ENCODE assay signal across 26 cellular contexts in the genomic region with DNA sequence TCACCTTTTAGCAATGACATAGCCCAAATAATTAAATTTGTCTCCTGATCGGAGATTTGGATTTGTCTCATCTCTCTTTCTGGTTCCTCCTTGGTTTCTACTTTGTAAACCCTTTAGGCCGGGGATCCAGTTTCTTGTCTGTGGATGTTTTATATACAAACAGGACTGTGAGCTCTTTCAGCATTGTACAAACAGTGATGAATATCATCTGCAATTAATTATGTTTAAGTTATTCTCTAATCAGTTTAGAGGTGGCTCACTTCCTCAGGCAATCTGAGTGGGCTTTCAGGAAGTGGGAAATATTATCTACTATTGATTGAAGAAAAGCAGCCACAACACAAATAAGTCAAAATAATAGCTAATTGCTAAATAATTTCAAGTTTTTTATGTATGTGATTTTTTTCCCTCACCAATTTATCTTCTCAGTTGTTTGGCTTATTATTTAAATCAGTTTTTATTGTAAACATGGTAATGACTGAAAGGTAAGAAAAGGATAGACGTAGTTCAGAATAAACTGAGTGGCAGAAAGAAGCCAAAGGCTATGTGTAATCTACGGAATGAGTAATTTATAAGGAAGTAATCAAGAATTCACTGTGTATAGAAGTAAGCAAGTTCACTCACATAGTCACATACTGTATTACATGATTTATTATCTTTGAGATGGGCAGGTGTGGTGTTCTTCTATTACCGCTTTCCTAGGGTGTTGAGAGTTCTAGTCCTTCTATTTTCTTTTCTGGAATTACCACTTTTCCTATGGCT. TPM values are rescaled to one million over a fixed set of nuclear protein-coding genes. Genes with fewer than 3 reads are reported as not detected.
A peak's percentile ranks its signal among the peaks of the same experiment; 100 is the strongest.
DNase-seq lines count a peak whose midpoint lies in the region; ATAC-seq and TF ChIP-seq lines count a peak whose summit lies in the region.
"Had no signal": no experiment of that assay in that cellular context is flagged by ENCODE, and none has a peak within 500 bp of the region (broad histone marks: within the 10 kb centered on the region; RNA-seq: fewer than 3 reads in every experiment).

No MANE protein-coding gene starts in this region.

- H3K4me1 ChIP-seq in body of pancreas (peaks cover 49% of the 10 kb centered on the region), GM23338 (ENCODE audit: insufficient read depth) (0 out of 2 replicates have a peak, but pooled peaks cover 4% of the 10 kb centered on the region)

- H3K9me3 Mint-ChIP-seq in memory B cell (no peaks in the 10 kb centered on the region), GM23338 (no peaks in the 10 kb centered on the region)
- H3K9me3 Mint-ChIP-seq: activated CD4-positive, alpha-beta T cell treated with anti-CD3 and anti-CD28 coated beads, Interleukin-2, amount 10 ng/mL, durations not matched to agents 24 days and 14 days; activated T-cell treated with anti-CD3 and anti-CD28 coated beads, Interleukin-2, amount 50 U/mL, for 4 hours; immature natural killer cell; nephron had no signal

- 65% methylated on average over 5 of the region's 5 CpGs for WGBS in body of pancreas, 2 donors

- no peak overlapping the region for H2AFZ ChIP-seq in GM23338

- H3K27ac Mint-ChIP-seq in memory B cell, result peak overlapping the region; percentile 26
- H3K27ac Mint-ChIP-seq in GM23338, result no peak overlapping the region
- H3K27ac Mint-ChIP-seq: activated CD4-positive, alpha-beta T cell treated with anti-CD3 and anti-CD28 coated beads, Interleukin-2, amount 10 ng/mL, durations not matched to agents 24 days and 14 days; nephron had no signal

- no peaks in the 10 kb centered on the region for H3K9me2 ChIP-seq in GM23338 (ENCODE audit: insufficient read depth)

- H3K27me3 ChIP-seq in body of pancreas (no peaks in the 10 kb centered on the region), GM23338 (ENCODE audit: insufficient read depth) (no peaks in the 10 kb centered on the region)
- H3K27me3 ChIP-seq: cardiac muscle cell, spleen, transverse colon had no signal

- TF ChIP-seq CTCF in AG09319 (IDR thresholded peaks at IDR 0.05; ENCODE audit: low read depth, low read length) (no peak), body of pancreas (IDR thresholded peaks at IDR 0.05) (no peak), GM23338 (conservative IDR thresholded peaks at IDR 0.05; ENCODE audit: low read depth in 2 of 2) (no peak)

- H3K27me3 Mint-ChIP-seq in memory B cell (no peaks in the 10 kb centered on the region), GM23338 (ENCODE audit: insufficient read depth, low read depth, poor library complexity) (no peaks in the 10 kb centered on the region)
- H3K27me3 Mint-ChIP-seq: activated CD4-positive, alpha-beta T cell treated with anti-CD3 and anti-CD28 coated beads, Interleukin-2, amount 10 ng/mL, durations not matched to agents 24 days and 14 days had no signal

- no peaks in the 10 kb centered on the region for H3F3A ChIP-seq in GM23338 (replicated peaks; ENCODE audit: low read depth)

- peak overlapping the region in 1 of 4 donors; percentile 57 for H3K27ac ChIP-seq in body of pancreas
- H3K27ac ChIP-seq in GM23338 (ENCODE audit: low read depth), result no peak overlapping the region
- H3K27ac ChIP-seq: cardiac muscle cell, KMS-11, left ventricle myocardium inferior, SK-N-MC, spleen, WERI-Rb-1 had no signal

- H3K4me1 Mint-ChIP-seq in memory B cell, result peaks cover 16% of the 10 kb centered on the region
- H3K4me1 Mint-ChIP-seq in GM23338, result no peaks in the 10 kb centered on the region; the same call in 2 of the 3 replicates

- no peaks in the 10 kb centered on the region for H4K20me1 ChIP-seq in GM23338 (replicated peaks; ENCODE audit: insufficient read depth)

- TF ChIP-seq POLR2A in body of pancreas (IDR thresholded peaks at IDR 0.05), result no peak

- H3K36me3 ChIP-seq in body of pancreas (replicated peaks in 1 of 2; ENCODE audit: insufficient read depth in 1 of 2, low read depth in 2 of 2) (peaks cover 0 to 6% of the 10 kb centered on the region in 2 donors), GM23338 (ENCODE audit: insufficient read depth) (no peaks in the 10 kb centered on the region)

- ATAC-seq in body of pancreas, result peak; percentile 55
- no peak for ATAC-seq in memory B cell (ENCODE audit: low read depth)
- no peak for ATAC-seq in GM23338
- no peak for ATAC-seq in HG03520 (IDR thresholded peaks at IDR 0.05; ENCODE audit: unreplicated experiment)
- ATAC-seq: activated T-cell treated with anti-CD3 and anti-CD28 coated beads, Interleukin-2, amount 50 U/mL, for 4 hours had no signal

- H3K79me2 ChIP-seq in GM23338 (replicated peaks; ENCODE audit: insufficient read depth), result peaks cover 44% of the 10 kb centered on the region

- H3K4me3 Mint-ChIP-seq in memory B cell, result no peak overlapping the region
- no peak overlapping the region for H3K4me3 Mint-ChIP-seq in GM23338
- H3K4me3 Mint-ChIP-seq: activated CD4-positive, alpha-beta T cell treated with anti-CD3 and anti-CD28 coated beads, Interleukin-2, amount 10 ng/mL, durations not matched to agents 24 days and 14 days; activated T-cell treated with anti-CD3 and anti-CD28 coated beads, Interleukin-2, amount 50 U/mL, for 4 hours; immature natural killer cell; nephron had no signal

- peaks cover 16% of the 10 kb centered on the region for H3K36me3 Mint-ChIP-seq in memory B cell
- peaks cover 7% of the 10 kb centered on the region; the same call in 1 of the 3 replicates for H3K36me3 Mint-ChIP-seq in GM23338 (ENCODE audit: low read depth)

- no peak overlapping the region for H3K4me3 ChIP-seq in body of pancreas
- H3K4me3 ChIP-seq in GM23338, result no peak overlapping the region
- H3K4me3 ChIP-seq: cardiac muscle cell, left ventricle myocardium inferior, SK-N-MC, spleen, transverse colon had no signal

- H3K9me3 ChIP-seq in body of pancreas, result no peaks in the 10 kb centered on the region
- H3K9me3 ChIP-seq: left ventricle myocardium inferior, spleen, transverse colon had no signal

- intact Hi-C loops in body of pancreas (cut with DNase I), result no loop called here

- H3K4me2 ChIP-seq in GM23338, result no peak overlapping the region
- H3K4me2 ChIP-seq: KMS-11 had no signal

- DNase-seq in AG09319 (ENCODE audit: extremely low read depth, low read depth) (peak; percentile 16), HT-29 (ENCODE audit: low spot score) (peak; percentile 18), body of pancreas (no peak), memory B cell (ENCODE audit: low spot score in 2 of 2) (no peak), HK-2 (ENCODE audit: unreplicated experiment) (no peak), GM23338 (ENCODE audit: low spot score) (no peak)
- DNase-seq: activated CD4-positive, alpha-beta T cell treated with anti-CD3 and anti-CD28 coated beads, Interleukin-2, amount 10 ng/mL, durations not matched to agents 24 days and 14 days; activated naive CD4-positive, alpha-beta T cell treated with Interleukin-2 at 50 U/mL for 16 hours; activated T-cell treated with anti-CD3 and anti-CD28 coated beads, Interleukin-2, amount 50 U/mL, for 4 hours; C1 segment of cervical spinal cord; HCEC 1CT; hypothalamus; immature natural killer cell; left ventricle myocardium inferior; NCI-H146; NCI-H2171; NCI-H510A; spleen; T-helper 2 cell; transverse colon; WERI-Rb-1 had no signal

TF ChIP-seq in GM23338, 12 proteins besides CTCF, POLR2A, EP300 and RAD21 (continues in another document):
- no peak for TF ChIP-seq EZH2phosphoT487 (IDR thresholded peaks at IDR 0.05; ENCODE audit: unreplicated experiment)

RNA-seq across cellular contexts. Expression of gene ABCC11, which starts 3.4 kb away (rescaled TPM):
- total RNA-seq in HT-29 (2014; rRNA removed; shearing (Covaris generic)), result not detected in 2 replicates
- total RNA-seq in body of pancreas, result under 1 TPM in 1 of 2 donors, not detected in 1; 0.52 TPM
- total RNA-seq in GM23338 (2014; rRNA removed; shearing (Covaris generic)), result 0.12 TPM in 1 of 2 replicates, not detected in the other
- 0.10 TPM in 1 of 2 replicates, not detected in the other for polyA plus RNA-seq in GM23338 (2016; fragmentation: Nextera tagmentation; extraction: Ambion mirVana)

RNA-seq across cellular contexts. Expression of gene LONP2, which starts 6.6 kb away (rescaled TPM):
- total RNA-seq in HT-29 (2014; rRNA removed; shearing (Covaris generic)), result 22.2 and 22.4 TPM in 2 replicates
- 10 to 100 TPM; 44.2 to 59.1 TPM for total RNA-seq in body of pancreas
- total RNA-seq in GM23338 (2014; rRNA removed; shearing (Covaris generic)), result 23.3 and 25.2 TPM in 2 replicates
- polyA plus RNA-seq in GM23338 (2016; fragmentation: Nextera tagmentation; extraction: Ambion mirVana), result 8.7 and 12.4 TPM in 2 replicates

Comparison
In these comparisons a context has a peak if more than half of its experiments do, and no peak if none do; other contexts are left out.
1. DNase-seq: peak in AG09319 (single experiment) and HT-29 (single experiment); none in body of pancreas (0 of 4), memory B cell (0 of 2), HK-2 (single experiment) and GM23338 (single experiment).